ENCODE assay signal across 7 cellular contexts in the genomic region with DNA sequence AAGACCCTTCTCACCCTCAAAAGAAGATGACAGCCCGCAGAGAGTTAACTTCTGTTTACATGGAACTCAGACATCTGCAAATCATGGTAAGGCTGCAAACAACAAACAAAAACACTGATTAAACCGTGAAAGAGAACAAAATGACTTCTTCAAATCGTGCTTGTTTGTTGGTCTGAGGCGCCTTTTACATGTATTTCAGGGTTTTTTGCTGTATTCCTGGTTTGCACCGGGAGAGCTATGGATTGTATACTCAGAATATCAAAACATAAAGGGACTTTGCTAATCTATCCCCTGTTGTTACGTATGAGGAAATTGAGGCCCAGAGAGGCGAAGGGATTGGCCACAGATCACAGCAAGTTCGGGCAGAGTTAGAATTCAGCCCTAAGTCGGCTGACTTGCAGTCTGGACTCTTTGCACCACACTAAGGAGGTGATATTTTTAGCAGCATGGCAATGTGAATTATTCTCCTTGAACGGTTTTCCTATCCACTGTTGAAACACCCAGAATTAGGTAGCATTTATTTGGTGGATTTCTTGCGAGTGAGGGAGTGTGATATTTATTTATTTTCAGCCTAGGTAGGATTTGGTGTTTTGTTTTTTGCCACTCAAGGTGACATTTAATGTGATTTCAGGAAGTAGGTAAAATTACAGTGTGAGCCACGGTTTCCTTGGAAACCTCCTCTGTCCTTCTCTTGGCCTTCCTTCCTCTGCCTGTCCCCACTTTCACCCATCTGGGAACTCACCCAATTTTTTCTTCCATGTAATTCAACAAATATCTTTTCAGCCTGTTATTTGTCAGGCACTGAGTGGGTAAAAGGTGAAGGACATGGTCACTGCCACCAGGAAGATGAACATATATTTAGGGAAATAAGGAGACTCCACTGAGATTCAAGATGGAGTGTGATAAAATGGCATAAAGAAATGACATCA. TPM values are rescaled to one million over a fixed set of nuclear protein-coding genes. Genes with fewer than 3 reads are reported as not detected.
DNase-seq lines count a peak whose midpoint lies in the region; ATAC-seq and TF ChIP-seq lines count a peak whose summit lies in the region.

No MANE protein-coding gene starts in this region.

- H3K27me3 ChIP-seq in adipocyte (replicated peaks; ENCODE audit: control insufficient read depth, insufficient read depth, low read length), result no peaks in the 10 kb centered on the region

- no peaks in the 10 kb centered on the region for H3K9me3 ChIP-seq in adipocyte (ENCODE audit: control insufficient read depth, low read length)

- peak overlapping the region; percentile 94 for H3K9ac ChIP-seq in adipocyte (ENCODE audit: low read length)

- peak; percentile 26 for ATAC-seq in left ventricle myocardium superior

- peak overlapping the region; percentile 99 for H3K4me3 ChIP-seq in adipocyte (ENCODE audit: low read length)
- H3K4me3 ChIP-seq in retinal pigment epithelial cell (ENCODE audit: low read length), result peak overlapping the region; percentile 96

- TF ChIP-seq CTCF in GM10266 (IDR thresholded peaks at IDR 0.05; ENCODE audit: control insufficient read depth, insufficient read depth, low read depth, missing control alignments) (no peak), retinal pigment epithelial cell (conservative IDR thresholded peaks at IDR 0.05; ENCODE audit: low read depth, low read length) (no peak)

- DNase-seq in GM10266 (ENCODE audit: extremely low spot score) (peak; percentile 32), NCI-H2196 (lab: John Stamatoyannopoulos, UW; ENCODE audit: unreplicated experiment) (peak; percentile 55), adipocyte (ENCODE audit: low read depth) (peak; percentile 79), left ventricle myocardium superior (no peak), retinal pigment epithelial cell (ENCODE audit: low read depth) (no peak), NCI-H446 treated with DMSO at 0.1 percent for 48 hours (lab: John Stamatoyannopoulos, UW) (no peak), A172 (ENCODE audit: low spot score) (no peak)

- intact Hi-C loops in left ventricle myocardium superior (cut with micrococcal nuclease), result no loop called here

- H3K36me3 ChIP-seq in adipocyte (ENCODE audit: control insufficient read depth, insufficient read depth, low read length, severe bottlenecking), result no peaks in the 10 kb centered on the region

- peaks cover 28% of the 10 kb centered on the region for H3K4me1 ChIP-seq in adipocyte (ENCODE audit: control insufficient read depth, insufficient read depth, low read length)

RNA-seq across cellular contexts. Expression of a gene that starts 1.0 kb away (rescaled TPM):
- 16.1 TPM for total RNA-seq in left ventricle myocardium superior
- total RNA-seq in A172 (2014; rRNA removed; shearing (Covaris generic)), result 41.0 and 41.9 TPM in 2 replicates

RNA-seq across cellular contexts. Expression of a gene that starts 4.2 kb away (rescaled TPM):
- 19.9 TPM for total RNA-seq in left ventricle myocardium superior
- total RNA-seq in A172 (2014; rRNA removed; shearing (Covaris generic)), result 39.4 and 43.5 TPM in 2 replicates

Comparison
In these comparisons a context has a peak if more than half of its experiments do, and no peak if none do; other contexts are left out.
1. DNase-seq: peak in GM10266 (single experiment), NCI-H2196 (single experiment) and adipocyte (single experiment); none in left ventricle myocardium superior (single experiment), retinal pigment epithelial cell (single experiment), NCI-H446 treated with DMSO at 0.1 percent for 48 hours (single experiment) and A172 (single experiment).